Comparison of ENCODE assay signal across 7 cellular contexts in the genomic region with DNA sequence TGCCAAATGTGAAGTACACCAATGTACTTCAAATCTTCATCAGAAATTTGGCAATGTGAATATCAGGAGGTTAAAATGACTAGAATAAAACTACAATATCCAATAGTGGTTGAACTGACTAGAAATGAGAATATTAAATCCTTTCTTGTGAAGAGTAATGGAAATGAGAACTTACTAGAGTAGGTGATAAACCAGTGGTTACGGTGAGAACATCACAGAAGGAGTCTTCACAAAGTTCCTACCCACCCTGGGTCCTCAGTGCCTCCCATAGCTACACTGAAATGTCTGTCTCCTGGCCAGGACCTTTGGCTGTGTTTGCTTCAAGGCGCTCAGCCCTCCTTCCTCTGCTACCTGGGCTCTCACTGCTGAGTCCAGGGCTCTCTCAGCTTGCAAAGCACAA.
"Had no signal": no experiment of that assay in that cellular context is flagged by ENCODE, and none has a peak within 500 bp of the region (broad histone marks: within the 10 kb centered on the region; RNA-seq: fewer than 3 reads in every experiment).

No MANE protein-coding gene starts in this region.

- DNase-seq: GM23248, GOT3, H9, HCEC 1CT, IMR-90 had no signal

- H3K27ac ChIP-seq: GM23248 had no signal

- H3K9me3 Mint-ChIP-seq: H9 had no signal

- H2AFZ ChIP-seq: GM23248 had no signal

- H3K9ac ChIP-seq: GM23248 had no signal

- H3K4me3 ChIP-seq: GM23248 had no signal

- FAIRE-seq: H54, HTR-8/SVneo had no signal

- H3K4me3 Mint-ChIP-seq: H9 had no signal
